9 cellular contexts compared by ENCODE assay signal in genomic region chr7:114911411-114911810, GRCh38. TPM values are rescaled to one million over a fixed set of nuclear protein-coding genes. Genes with fewer than 3 reads are reported as not detected.
"Had no signal": no experiment of that assay in that cellular context is flagged by ENCODE, and none has a peak within 500 bp of the region (broad histone marks: within the 10 kb centered on the region; RNA-seq: fewer than 3 reads in every experiment).

No MANE protein-coding gene starts in this region.

- H3K27ac ChIP-seq: HL-60 had no signal

- H3K9me3 ChIP-seq: HAP-1 had no signal

- ATAC-seq: GM23338, HCT116 had no signal

- DNase-seq: H7, HFFc6, KBM-7 had no signal

- H3K36me3 ChIP-seq: HAP-1 had no signal

- H3K4me3 ChIP-seq: GM23338, HAP-1 had no signal

- H3K27me3 Mint-ChIP-seq: IgD-negative memory B cell had no signal

- H3K4me3 Mint-ChIP-seq: GM23338, HFFc6, IgD-negative memory B cell had no signal

- H3K27ac Mint-ChIP-seq: GM23338, HFFc6, IgD-negative memory B cell had no signal

- H3K4me1 ChIP-seq: HAP-1 had no signal

RNA-seq across cellular contexts. Expression of gene MDFIC, which starts 10.5 kb away (rescaled TPM):
- total RNA-seq: HepG2 had no signal
